ENCODE assay signal across 23 cellular contexts in genomic region chr11:11441091-11441490, GRCh38.
DNase-seq lines count a peak whose midpoint lies in the region; ATAC-seq, FAIRE-seq and TF ChIP-seq lines count a peak whose summit lies in the region.
"Had no signal": no experiment of that assay in that cellular context is flagged by ENCODE, and none has a peak within 500 bp of the region (broad histone marks: within the 10 kb centered on the region; RNA-seq: fewer than 3 reads in every experiment).

No MANE protein-coding gene starts in this region.

- TF ChIP-seq RAD21 in SK-N-SH (IDR thresholded peaks at IDR 0.05; ENCODE audit: low read length) (no peak), A549 (conservative IDR thresholded peaks at IDR 0.05 in 1 of 2, IDR thresholded peaks at IDR 0.05 in 1 of 2) (no peak)

- H3K9me2 ChIP-seq in SK-N-SH = no peaks in the 10 kb centered on the region

- intact Hi-C loops in body of pancreas (cut with DNase I) = no loop called here

- H3K9ac ChIP-seq in SK-N-SH = no peak overlapping the region
- H3K9ac ChIP-seq: BLaER1 had no signal

- no peaks in the 10 kb centered on the region for H3F3A ChIP-seq in SK-N-SH (replicated peaks; ENCODE audit: insufficient read depth)

- no peak for FAIRE-seq in A549 (lab: Jason Lieb, UNC)
- FAIRE-seq: D721Med, G401.6, GM12891, GM19239 had no signal

- H3K36me3 ChIP-seq in SK-N-SH (replicated peaks in 1 of 2; ENCODE audit: control insufficient read depth in 1 of 2, insufficient read depth in 2 of 2, low read length in 1 of 2) (no peaks in the 10 kb centered on the region), body of pancreas (replicated peaks in 1 of 2; ENCODE audit: insufficient read depth in 1 of 2, low read depth in 2 of 2) (no peaks in the 10 kb centered on the region)
- H3K36me3 ChIP-seq: BE2C, BLaER1 had no signal

- H3K4me2 ChIP-seq in SK-N-SH (no peak overlapping the region), A549 (peak overlapping the region; percentile 22; the same call in 2 of the 3 replicates)
- H3K4me2 ChIP-seq: BLaER1 had no signal

- H3K4me1 ChIP-seq in SK-N-SH (ENCODE audit: control insufficient read depth in 1 of 2, insufficient read depth in 2 of 2, low read depth in 1 of 2, low read length in 1 of 2) (peaks cover 0 to 25% of the 10 kb centered on the region in 2 experiments; a peak in 1 of 4 replicates), A549 (peaks cover 24% of the 10 kb centered on the region), body of pancreas (peaks cover 51% of the 10 kb centered on the region)
- H3K4me1 ChIP-seq: BE2C, BLaER1 had no signal

- no peaks in the 10 kb centered on the region for H3K79me2 ChIP-seq in SK-N-SH (ENCODE audit: insufficient read depth)

- H3K9me3 ChIP-seq in SK-N-SH (no peaks in the 10 kb centered on the region), A549 (no peaks in the 10 kb centered on the region), body of pancreas (no peaks in the 10 kb centered on the region)
- H3K9me3 ChIP-seq: BE2C, BLaER1 had no signal

- POLR2A ChIA-PET in SK-N-SH (lab: Yijun Ruan, JAX) = no interaction called here
- POLR2A ChIA-PET in A549 (lab: Yijun Ruan, JAX) = no interaction called here

- no peak overlapping the region for H3K4me3 ChIP-seq in SK-N-SH (ENCODE audit: low read depth in 2 of 2, low read length in 1 of 2)
- H3K4me3 ChIP-seq in A549 = no peak overlapping the region
- H3K4me3 ChIP-seq in body of pancreas = no peak overlapping the region
- H3K4me3 ChIP-seq: BLaER1 had no signal

- TF ChIP-seq EP300 in SK-N-SH (IDR thresholded peaks at IDR 0.05; ENCODE audit: borderline replicate concordance in 1 of 2, low read depth in 1 of 2, low read length in 1 of 2) = no peak
- no peak for TF ChIP-seq EP300 in A549 (IDR thresholded peaks at IDR 0.05)

- ATAC-seq in SK-N-SH treated with all-trans-retinoic acid at 6 μM for 48 hours (no peak), A549 (no peak), body of pancreas (peak; percentile 37), HG02852 (IDR thresholded peaks at IDR 0.05; ENCODE audit: unreplicated experiment) (no peak)

- DNase-seq in SK-N-SH (no peak), A549 (ENCODE audit: low read depth in 1 of 2, low spot score in 1 of 2) (no peak), body of pancreas (no peak), renal cortical epithelial cell (ENCODE audit: low read depth) (peak; percentile 81)
- no peak for DNase-seq in activated CD4-positive, alpha-beta T cell treated with anti-CD3 and anti-CD28 coated beads for 1 hour
- DNase-seq: ACHN; BE2C; C1 segment of cervical spinal cord; Calu3; CD4-positive, alpha-beta memory T cell; CD4-positive, CD25-positive, alpha-beta regulatory T cell; CD8-positive, alpha-beta memory T cell; COR-L47; DMS79 treated with DMSO at 0.1 percent for 48 hours; GF-D8 had no signal

- H4K20me1 ChIP-seq in SK-N-SH (ENCODE audit: insufficient read depth) = no peaks in the 10 kb centered on the region

- no peaks in the 10 kb centered on the region for H3K27me3 ChIP-seq in SK-N-SH (ENCODE audit: insufficient read depth)
- H3K27me3 ChIP-seq in body of pancreas = no peaks in the 10 kb centered on the region
- H3K27me3 ChIP-seq: BE2C, BLaER1 had no signal

- 22% methylated on average over 1 of the region's 1 CpG for WGBS in SK-N-SH (ENCODE audit: low lambda C conversion rate)
- 23% methylated on average over 1 of the region's 1 CpG for WGBS in A549 (ENCODE audit: missing lambda C conversion rate)
- WGBS in body of pancreas, 2 donors = 13 to 23% methylated on average over 1 of the region's 1 CpG

- TF ChIP-seq CTCF in SK-N-SH (IDR thresholded peaks at IDR 0.05) (no peak), A549 (IDR thresholded peaks at IDR 0.05) (no peak), body of pancreas (IDR thresholded peaks at IDR 0.05) (no peak)

- no peak overlapping the region for H3K27ac ChIP-seq in SK-N-SH (ENCODE audit: low read depth in 2 of 2, low read length in 1 of 2)
- H3K27ac ChIP-seq in A549 = no peak overlapping the region; a peak in 1 of 6 replicates
- peak overlapping the region in 3 of 4 donors; percentile 41 to 48 (median 44) for H3K27ac ChIP-seq in body of pancreas
- H3K27ac ChIP-seq: 22Rv1, BLaER1 had no signal

- CTCF ChIA-PET in SK-N-SH (lab: Yijun Ruan, JAX) = interaction anchor here (0.7 to 1.0 kb wide), 2 partner anchors 32 to 347 kb away, joined by 3 read pairs; no protein-coding TSS in a partner anchor
- CTCF ChIA-PET in A549 (lab: Yijun Ruan, JAX) = interaction anchor here (1.4 kb wide), 1 partner anchor 413 kb away, joined by 3 read pairs; no protein-coding TSS in a partner anchor

- TF ChIP-seq POLR2A in A549 (IDR thresholded peaks at IDR 0.05; ENCODE audit: low read length) (no peak), body of pancreas (IDR thresholded peaks at IDR 0.05) (no peak)

- H2AFZ ChIP-seq in SK-N-SH (ENCODE audit: low read depth) = no peak overlapping the region

TF ChIP-seq in SK-N-SH treated with all-trans-retinoic acid at 6 μM for 48 hours, 23 proteins besides CTCF, POLR2A, EP300 and RAD21:
- TF ChIP-seq ZNF70 (CRISPR knock-in tag; IDR thresholded peaks at IDR 0.05) = peak; percentile 89
- no peak for TF ChIP-seq BACH2 (CRISPR knock-in tag; IDR thresholded peaks at IDR 0.05; ENCODE audit: borderline replicate concordance)

TF ChIP-seq in SK-N-SH, 30 proteins besides CTCF, POLR2A, EP300 and RAD21 (continues in another document):
- no peak for TF ChIP-seq CHD2 (IDR thresholded peaks at IDR 0.05; ENCODE audit: low read length, partially characterized antibody)
- TF ChIP-seq TEAD4 (IDR thresholded peaks at IDR 0.05; ENCODE audit: borderline replicate concordance, insufficient read depth) = no peak
- no peak for TF ChIP-seq IRF3 (IDR thresholded peaks at IDR 0.05; ENCODE audit: low read depth, low read length)
- no peak for TF ChIP-seq PBX3 (IDR thresholded peaks at IDR 0.05)
- TF ChIP-seq MAX (IDR thresholded peaks at IDR 0.05; ENCODE audit: low read depth) = no peak
- no peak for TF ChIP-seq SIN3A (IDR thresholded peaks at IDR 0.05; ENCODE audit: borderline replicate concordance, low read depth, low read length)
- no peak for TF ChIP-seq RCOR1 (IDR thresholded peaks at IDR 0.05; ENCODE audit: low read length)
- TF ChIP-seq TAF1 (IDR thresholded peaks at IDR 0.05; ENCODE audit: borderline replicate concordance, low read depth, low read length) = no peak
- no peak for TF ChIP-seq GATA2 (CRISPR knock-in tag; IDR thresholded peaks at IDR 0.05)

TF ChIP-seq in A549, 52 proteins besides CTCF, POLR2A, EP300 and RAD21 (continues in another document):
- TF ChIP-seq MAZ (IDR thresholded peaks at IDR 0.05; ENCODE audit: borderline replicate concordance, low read depth, low read length) (no peak), HEYL (CRISPR knock-in tag; IDR thresholded peaks at IDR 0.05) (no peak), ZC3H11A (IDR thresholded peaks at IDR 0.05) (no peak), RFX5 (IDR thresholded peaks at IDR 0.05) (no peak), MYC (IDR thresholded peaks at IDR 0.05; ENCODE audit: borderline replicate concordance, low read length) (no peak), ATOH8 (CRISPR knock-in tag; IDR thresholded peaks at IDR 0.05; ENCODE audit: low read depth) (no peak), POLR2AphosphoS2 (conservative IDR thresholded peaks at IDR 0.05; ENCODE audit: low read length) (no peak), REST (IDR thresholded peaks at IDR 0.05) (no peak), ZSCAN20 (CRISPR knock-in tag; IDR thresholded peaks at IDR 0.05) (no peak), SREBF2 (IDR thresholded peaks at IDR 0.05) (no peak), MAFK (IDR thresholded peaks at IDR 0.05; ENCODE audit: partially characterized antibody) (no peak), FOXS1 (CRISPR knock-in tag; IDR thresholded peaks at IDR 0.05) (no peak), HOXB5 (CRISPR knock-in tag; IDR thresholded peaks at IDR 0.05) (no peak), KDM1A (IDR thresholded peaks at IDR 0.05; ENCODE audit: low read depth) (no peak), MAX (IDR thresholded peaks at IDR 0.05) (no peak)

Comparison
In these comparisons a context has a peak if more than half of its experiments do, and no peak if none do; other contexts are left out.
1. H3K27ac ChIP-seq: peak in body of pancreas (3 of 4); none in SK-N-SH (0 of 2) and A549 (0 of 2).